Comparison of ENCODE assay signal across 10 cellular contexts in genomic region chr19:4597278-4597974, GRCh38. TPM values are rescaled to one million over a fixed set of nuclear protein-coding genes. Genes with fewer than 3 reads are reported as not detected.
DNase-seq lines count a peak whose midpoint lies in the region; ATAC-seq and TF ChIP-seq lines count a peak whose summit lies in the region.
"Had no signal": no experiment of that assay in that cellular context is flagged by ENCODE, and none has a peak within 500 bp of the region (broad histone marks: within the 10 kb centered on the region; RNA-seq: fewer than 3 reads in every experiment).

No MANE protein-coding gene starts in this region.

- H3K4ac ChIP-seq in H9 (ENCODE audit: low read depth, low read length), result no peak overlapping the region
- H3K4ac ChIP-seq in mesenchymal stem cell (ENCODE audit: low read depth in 1 of 2, low read length in 2 of 2), result peak overlapping the region in 1 of 2 experiments; percentile 35

- no peak overlapping the region for H3K4me3 ChIP-seq in mesenchymal stem cell (ENCODE audit: insufficient read depth in 1 of 2, low read depth in 1 of 2, low read length in 2 of 2)
- H3K4me3 ChIP-seq in spleen, result peak overlapping the region in 2 of 8 donors; percentile 6 to 57
- H3K4me3 ChIP-seq: SJSA1 had no signal

- no peak overlapping the region for H3K56ac ChIP-seq in H9 (ENCODE audit: insufficient read length, low read depth, low read length)

- peaks cover 56% of the 10 kb centered on the region for H3K27me3 Mint-ChIP-seq in CD4-positive, alpha-beta T cell
- peaks cover 64% of the 10 kb centered on the region for H3K27me3 Mint-ChIP-seq in H9 (ENCODE audit: low read depth)
- peaks cover 28% of the 10 kb centered on the region for H3K27me3 Mint-ChIP-seq in activated T-cell treated with anti-CD3 and anti-CD28 coated beads, Interleukin-2, amount 50 U/mL, for 72 hours (ENCODE audit: low read depth)

- H4K91ac ChIP-seq in H9 (ENCODE audit: insufficient read length, low read depth, low read length) (no peak overlapping the region), mesenchymal stem cell (ENCODE audit: low read length) (peak overlapping the region; percentile 11)

- no peaks in the 10 kb centered on the region for H3K36me3 Mint-ChIP-seq in CD4-positive, alpha-beta T cell (ENCODE audit: low read depth)
- H3K36me3 Mint-ChIP-seq in H9 (ENCODE audit: insufficient read depth in 1 of 3, low read depth in 3 of 3), result no peaks in the 10 kb centered on the region; a peak in 1 of 7 replicates
- no peaks in the 10 kb centered on the region for H3K36me3 Mint-ChIP-seq in activated T-cell treated with anti-CD3 and anti-CD28 coated beads, Interleukin-2, amount 50 U/mL, for 72 hours (ENCODE audit: insufficient read depth in 2 of 2)
- H3K36me3 Mint-ChIP-seq: activated naive CD4-positive, alpha-beta T cell treated with anti-CD3 and anti-CD28 coated beads, Interleukin-2, amount 50 U/mL, for 72 hours had no signal

- H4K5ac ChIP-seq in H9 (ENCODE audit: insufficient read length, low read depth, low read length), result no peak overlapping the region

- ATAC-seq in CD4-positive, alpha-beta T cell (ENCODE audit: poor library complexity), result peak; percentile 32
- ATAC-seq in activated T-cell treated with anti-CD3 and anti-CD28 coated beads, Interleukin-2, amount 50 U/mL, for 72 hours (replicated peaks in 1 of 2), result peak; percentile 61 to 66

- WGBS in H9 (ENCODE audit: extremely low coverage, insufficient read length, low lambda C conversion rate), result no CpG with 5 or more reads among the region's 27 CpGs
- WGBS in mesenchymal stem cell, result 12% methylated on average over 25 of the region's 27 CpGs
- WGBS in spleen, 5 donors, result 5 to 11% (median 9%) methylated on average over 15 to 27 of the region's 27 CpGs

- peak overlapping the region; percentile 66 for H3K4me3 Mint-ChIP-seq in CD4-positive, alpha-beta T cell
- peak overlapping the region; percentile 39 to 82 for H3K4me3 Mint-ChIP-seq in H9
- peak overlapping the region; percentile 14 to 66 for H3K4me3 Mint-ChIP-seq in activated T-cell treated with anti-CD3 and anti-CD28 coated beads, Interleukin-2, amount 50 U/mL, for 72 hours

- no peaks in the 10 kb centered on the region for H3K79me1 ChIP-seq in H9 (ENCODE audit: insufficient read depth, low read depth, low read length, poor library complexity, severe bottlenecking)
- no peaks in the 10 kb centered on the region for H3K79me1 ChIP-seq in mesenchymal stem cell (replicated peaks; ENCODE audit: low read length, poor library complexity, severe bottlenecking)

- H2BK12ac ChIP-seq in H9 (ENCODE audit: insufficient read length, low read depth, low read length) (no peak overlapping the region), mesenchymal stem cell (ENCODE audit: low read length in 2 of 2) (peak overlapping the region in 1 of 2 experiments; percentile 6)

- no peak overlapping the region for H3K27ac Mint-ChIP-seq in CD4-positive, alpha-beta T cell
- no peak overlapping the region; a peak in 1 of 7 replicates for H3K27ac Mint-ChIP-seq in H9
- no peak overlapping the region for H3K27ac Mint-ChIP-seq in activated T-cell treated with anti-CD3 and anti-CD28 coated beads, Interleukin-2, amount 50 U/mL, for 72 hours
- H3K27ac Mint-ChIP-seq: activated naive CD4-positive, alpha-beta T cell treated with anti-CD3 and anti-CD28 coated beads, Interleukin-2, amount 50 U/mL, for 72 hours had no signal

- peaks cover 17% of the 10 kb centered on the region for H3K4me1 Mint-ChIP-seq in CD4-positive, alpha-beta T cell (ENCODE audit: low read depth)
- peaks cover 4 to 17% of the 10 kb centered on the region in 2 experiments for H3K4me1 Mint-ChIP-seq in H9
- peaks cover 5% of the 10 kb centered on the region for H3K4me1 Mint-ChIP-seq in activated T-cell treated with anti-CD3 and anti-CD28 coated beads, Interleukin-2, amount 50 U/mL, for 72 hours (ENCODE audit: low read depth)

- H3K14ac ChIP-seq in H9 (ENCODE audit: insufficient read depth, low read length) (no peak overlapping the region), mesenchymal stem cell (ENCODE audit: low read length in 2 of 2) (no peak overlapping the region)

- H3T11ph ChIP-seq in H9 (ENCODE audit: low read length), result no peak overlapping the region

- H3K4me1 ChIP-seq in H9 (ENCODE audit: insufficient read depth, low read length) (no peaks in the 10 kb centered on the region), mesenchymal stem cell (ENCODE audit: control insufficient read depth, insufficient read depth, low read depth, low read length) (peaks cover 9% of the 10 kb centered on the region), spleen (peaks cover 0 to 33% (median 13%) of the 10 kb centered on the region in 6 donors)
- H3K4me1 ChIP-seq: SJSA1 had no signal

- no peak overlapping the region for H2AK5ac ChIP-seq in H9 (ENCODE audit: insufficient read length, low read length)
- no peak overlapping the region for H2AK5ac ChIP-seq in mesenchymal stem cell (ENCODE audit: low read length, severe bottlenecking)

- H3K18ac ChIP-seq in H9 (ENCODE audit: insufficient read length, low read depth, low read length) (no peak overlapping the region), mesenchymal stem cell (ENCODE audit: low read depth in 1 of 2, low read length in 2 of 2) (peak overlapping the region in 1 of 2 experiments; percentile 38)

- H2BK5ac ChIP-seq in H9 (ENCODE audit: insufficient read length, low read length) (no peak overlapping the region), mesenchymal stem cell (ENCODE audit: low read depth, low read length, poor library complexity, severe bottlenecking) (no peak overlapping the region)

- TF ChIP-seq CTCF in CD4-positive, alpha-beta T cell (IDR thresholded peaks at IDR 0.05), result no peak
- TF ChIP-seq CTCF in H9 (conservative IDR thresholded peaks at IDR 0.05) (no peak), spleen (IDR thresholded peaks at IDR 0.05 in 8 of 11, conservative IDR thresholded peaks at IDR 0.05 in 3 of 11) (no peak)

- peak overlapping the region; percentile 85 for H3K4me2 ChIP-seq in H9 (ENCODE audit: insufficient read depth, insufficient read length, low read length)
- H3K4me2 ChIP-seq in mesenchymal stem cell (ENCODE audit: low read length, poor library complexity, severe bottlenecking), result no peak overlapping the region

- H3K9ac ChIP-seq in H9 (ENCODE audit: extremely low read depth, insufficient read length, low read length) (no peak overlapping the region), mesenchymal stem cell (ENCODE audit: low read length) (no peak overlapping the region)

- H3K9me3 Mint-ChIP-seq in CD4-positive, alpha-beta T cell, result no peaks in the 10 kb centered on the region
- H3K9me3 Mint-ChIP-seq in H9, result no peaks in the 10 kb centered on the region; a peak in 2 of 5 replicates
- H3K9me3 Mint-ChIP-seq in activated T-cell treated with anti-CD3 and anti-CD28 coated beads, Interleukin-2, amount 50 U/mL, for 72 hours, result no peaks in the 10 kb centered on the region
- H3K9me3 Mint-ChIP-seq: activated naive CD4-positive, alpha-beta T cell treated with anti-CD3 and anti-CD28 coated beads, Interleukin-2, amount 50 U/mL, for 72 hours had no signal

- H2AFZ ChIP-seq in H9 (ENCODE audit: low read length) (no peak overlapping the region), mesenchymal stem cell (ENCODE audit: low read depth, low read length) (no peak overlapping the region)

- H3K27ac ChIP-seq in CD4-positive, alpha-beta T cell (ENCODE audit: low read depth, low read length), result no peak overlapping the region
- no peak overlapping the region for H3K27ac ChIP-seq in H9 (ENCODE audit: insufficient read length, low read depth, low read length)
- no peak overlapping the region for H3K27ac ChIP-seq in mesenchymal stem cell (ENCODE audit: low read length, poor library complexity, severe bottlenecking)
- no peak overlapping the region for H3K27ac ChIP-seq in spleen
- H3K27ac ChIP-seq: SJSA1 had no signal

- POLR2A ChIA-PET in CD4-positive, alpha-beta T cell (lab: Charles Lee), result no interaction called here

- no peaks in the 10 kb centered on the region for H3K36me3 ChIP-seq in mesenchymal stem cell (ENCODE audit: control insufficient read depth in 1 of 2, insufficient read depth in 2 of 2, low read depth in 1 of 2, low read length in 2 of 2)
- no peaks in the 10 kb centered on the region for H3K36me3 ChIP-seq in spleen
- H3K36me3 ChIP-seq: SJSA1 had no signal

- intact Hi-C loops in CD4-positive, alpha-beta T cell (cut with DNase I, micrococcal nuclease), result no loop called here
- intact Hi-C loops in spleen (cut with DNase I; ENCODE audit: low total_unique reads), result no loop called here

- H2BK20ac ChIP-seq in H9 (ENCODE audit: low read depth, low read length, poor library complexity, severe bottlenecking), result no peak overlapping the region

- peaks cover 11% of the 10 kb centered on the region for H3K23me2 ChIP-seq in H9 (ENCODE audit: insufficient read length, low read depth, low read length, poor library complexity, severe bottlenecking)

- no peak overlapping the region for H2BK15ac ChIP-seq in H9 (ENCODE audit: low read depth, low read length)
- no peak overlapping the region for H2BK15ac ChIP-seq in mesenchymal stem cell (ENCODE audit: low read depth, poor library complexity, severe bottlenecking)

- H3K23ac ChIP-seq in H9 (ENCODE audit: insufficient read length, low read depth, low read length), result no peak overlapping the region
- H3K23ac ChIP-seq in mesenchymal stem cell (ENCODE audit: low read length in 2 of 2), result no peak overlapping the region

- H4K20me1 ChIP-seq in H9 (ENCODE audit: control insufficient read depth, insufficient read depth, insufficient read length), result no peaks in the 10 kb centered on the region

- H3K27me3 ChIP-seq in CD4-positive, alpha-beta T cell (ENCODE audit: control insufficient read depth, insufficient read depth, low read length), result peaks cover 57% of the 10 kb centered on the region
- no peaks in the 10 kb centered on the region; the same call in 1 of the 2 replicates for H3K27me3 ChIP-seq in H9 (ENCODE audit: insufficient read depth, low read length)
- peaks cover 32 to 71% of the 10 kb centered on the region in 2 experiments for H3K27me3 ChIP-seq in mesenchymal stem cell (ENCODE audit: control insufficient read depth in 1 of 2, insufficient read depth in 1 of 2, low read length in 2 of 2)
- peaks cover 0 to 97% (median 23%) of the 10 kb centered on the region in 7 donors for H3K27me3 ChIP-seq in spleen (replicated peaks in 1 of 7)

- CTCF ChIA-PET in CD4-positive, alpha-beta T cell (lab: Charles Lee), result interaction anchor here (1.0 kb wide), 1 partner anchor 39 kb away, joined by 3 read pairs; no protein-coding TSS in a partner anchor

- no peak for TF ChIP-seq POLR2A in spleen (IDR thresholded peaks at IDR 0.05)

- H3K79me2 ChIP-seq in H9 (ENCODE audit: insufficient read depth, low read length), result no peaks in the 10 kb centered on the region

- no peak overlapping the region for H4K8ac ChIP-seq in H9 (replicated peaks; ENCODE audit: insufficient read length, low read depth, low read length)
- peak overlapping the region; percentile 12 for H4K8ac ChIP-seq in mesenchymal stem cell (ENCODE audit: low read length)

- peak in 2 of 10 experiments; percentile 12 to 18 for DNase-seq in CD4-positive, alpha-beta T cell
- DNase-seq in H9, result no peak
- peak; percentile 51 to 61 for DNase-seq in activated T-cell treated with anti-CD3 and anti-CD28 coated beads, Interleukin-2, amount 50 U/mL, for 72 hours
- DNase-seq in mesenchymal stem cell, result no peak
- no peak for DNase-seq in spleen
- DNase-seq in MV-4-11 (lab: John Stamatoyannopoulos, UW), result no peak
- DNase-seq in NCI-H524 treated with DMSO at 0.1 percent for 48 hours (lab: John Stamatoyannopoulos, UW), result no peak
- no peak for DNase-seq in occipital lobe (lab: John Stamatoyannopoulos, UW)

- no peaks in the 10 kb centered on the region for H3K9me3 ChIP-seq in CD4-positive, alpha-beta T cell (ENCODE audit: control insufficient read depth, low read length)
- H3K9me3 ChIP-seq in H9 (ENCODE audit: control insufficient read depth, low read depth, low read length), result no peaks in the 10 kb centered on the region
- no peaks in the 10 kb centered on the region for H3K9me3 ChIP-seq in mesenchymal stem cell (ENCODE audit: control insufficient read depth, low read length)
- no peaks in the 10 kb centered on the region for H3K9me3 ChIP-seq in spleen
- H3K9me3 ChIP-seq: SJSA1 had no signal

- no peak overlapping the region for H2BK120ac ChIP-seq in H9 (ENCODE audit: low read depth, low read length, poor library complexity, severe bottlenecking)
- H2BK120ac ChIP-seq in mesenchymal stem cell (ENCODE audit: low read depth, low read length), result no peak overlapping the region

RNA-seq across cellular contexts. Expression of gene SEMA6B, which starts 37.9 kb away (rescaled TPM):
- total RNA-seq in CD4-positive, alpha-beta T cell, result under 1 TPM; 0.14 to 0.17 TPM
- 38.4 and 38.7 TPM in 2 replicates for total RNA-seq in H9 (2021)
- under 1 TPM; 0.05 to 0.19 TPM for total RNA-seq in activated T-cell treated with anti-CD3 and anti-CD28 coated beads, Interleukin-2, amount 50 U/mL, for 72 hours
- polyA plus RNA-seq in mesenchymal stem cell (2013, experiment 1 of 2), result 2.7 TPM
- 2.6 TPM for polyA plus RNA-seq in mesenchymal stem cell (2013, experiment 2 of 2)
- total RNA-seq in spleen, result 10 to 100 TPM; 20.7 to 85.0 (median 55.6) TPM
- polyA plus RNA-seq in spleen, result 10 to 100 TPM in 2 of 3 donors, 1 to 10 TPM in 1; 5.5 to 24.6 (median 11.2) TPM
- 32.0 TPM for total RNA-seq in occipital lobe
- total RNA-seq: activated naive CD4-positive, alpha-beta T cell treated with anti-CD3 and anti-CD28 coated beads, Interleukin-2, amount 50 U/mL, for 72 hours had no signal

RNA-seq across cellular contexts. Expression of gene TNFAIP8L1, which starts 41.9 kb away (rescaled TPM):
- total RNA-seq in CD4-positive, alpha-beta T cell, result 1 to 10 TPM; 4.4 to 5.1 TPM
- total RNA-seq in H9 (2021) (3.5 and 4.2 TPM in 2 replicates), spleen (10 to 100 TPM; 21.6 to 39.8 (median 27.5) TPM), occipital lobe (5.6 TPM)
- 10 to 100 TPM; 22.1 to 25.7 TPM for total RNA-seq in activated T-cell treated with anti-CD3 and anti-CD28 coated beads, Interleukin-2, amount 50 U/mL, for 72 hours
- 6.1 TPM for polyA plus RNA-seq in mesenchymal stem cell (2013, experiment 1 of 2)
- 6.6 TPM for polyA plus RNA-seq in mesenchymal stem cell (2013, experiment 2 of 2)
- polyA plus RNA-seq in spleen, result 10 to 100 TPM; 12.5 to 36.7 (median 13.8) TPM

RNA-seq across cellular contexts. Expression of gene LRG1, which starts 57.6 kb away (rescaled TPM):
- not detected for total RNA-seq in CD4-positive, alpha-beta T cell
- total RNA-seq in H9 (2021) (0.24 and 0.50 TPM in 2 replicates), spleen (10 to 100 TPM in 6 of 7 donors, 1 to 10 TPM in 1; 9.6 to 54.0 (median 15.8) TPM), occipital lobe (not detected)
- total RNA-seq in activated T-cell treated with anti-CD3 and anti-CD28 coated beads, Interleukin-2, amount 50 U/mL, for 72 hours, result 1 to 10 TPM in 1 of 2 donors, under 1 TPM in 1; 0.67 to 2.3 TPM
- polyA plus RNA-seq in mesenchymal stem cell (2013, experiment 1 of 2), result 0.01 TPM
- polyA plus RNA-seq in mesenchymal stem cell (2013, experiment 2 of 2), result not detected
- 1 to 10 TPM; 1.7 to 5.6 (median 2.3) TPM for polyA plus RNA-seq in spleen
- total RNA-seq: SJSA1 had no signal

Comparison
In these comparisons a context has a peak if more than half of its experiments do, and no peak if none do; other contexts are left out.
1. DNase-seq: peak in activated T-cell treated with anti-CD3 and anti-CD28 coated beads, Interleukin-2, amount 50 U/mL, for 72 hours (2 of 2); none in H9 (single experiment), mesenchymal stem cell (single experiment), spleen (single experiment), MV-4-11 (single experiment), NCI-H524 treated with DMSO at 0.1 percent for 48 hours (single experiment) and occipital lobe (single experiment).
2. RNA of gene SEMA6B, which starts 37.9 kb away (total RNA-seq): 20.7 to 85.0 TPM in spleen, 38.4 to 38.7 TPM in H9 and 32.0 TPM in occipital lobe (single experiment); 0.05 to 0.19 TPM in activated T-cell treated with anti-CD3 and anti-CD28 coated beads, Interleukin-2, amount 50 U/mL, for 72 hours and 0.14 to 0.17 TPM in CD4-positive, alpha-beta T cell; every median in the first group is over 10 times any median in the second.
3. Peak in every context shown above with its lines, with median percentiles within 50 percentile points of each other: H3K4me3 Mint-ChIP-seq.